ENCODE assay signal across 1 cellular context in the genomic region with DNA sequence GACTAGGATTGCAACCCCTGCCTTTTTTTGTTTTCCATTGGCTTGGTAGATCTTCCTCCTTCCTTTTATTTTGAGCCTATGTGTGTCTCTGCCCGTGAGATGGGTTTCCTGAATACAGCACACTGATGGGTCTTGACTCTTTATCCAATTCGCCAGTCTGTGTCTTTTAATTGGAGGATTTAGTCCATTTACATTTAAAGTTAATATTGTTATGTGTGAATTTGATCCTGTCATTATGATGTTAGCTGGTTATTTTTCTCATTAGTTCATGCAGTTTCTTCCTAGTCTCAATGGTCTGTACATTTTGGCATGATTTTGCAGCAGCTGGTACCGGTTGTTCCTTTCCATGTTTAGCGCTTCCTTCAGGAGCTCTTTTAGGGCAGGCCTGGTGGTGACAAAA.
A peak's percentile ranks its signal among the peaks of the same experiment; 100 is the strongest.
DNase-seq lines count a peak whose midpoint lies in the region; ATAC-seq, FAIRE-seq and TF ChIP-seq lines count a peak whose summit lies in the region.
"Not testable (repeated sequence)": the region's sequence is repeated elsewhere in the genome, so short reads cannot be mapped to it uniquely, and the experiment has no call there.

No MANE protein-coding gene starts in this region.

- H4K20me1 ChIP-seq in K562 (replicated peaks; ENCODE audit: control insufficient read depth, insufficient read depth, low read length): not testable (repeated sequence)

- TF ChIP-seq POLR2A in K562 (conservative IDR thresholded peaks at IDR 0.05): not testable (repeated sequence)

- CTCF ChIA-PET in K562 (lab: Yijun Ruan, JAX; ENCODE audit: low intra/inter-chr PET ratio): not testable (repeated sequence)

- H3K9me3 ChIP-seq in K562 (replicated peaks; ENCODE audit: control insufficient read depth, insufficient read depth, low read depth, low read length): not testable (repeated sequence)

- H3K9me1 ChIP-seq in K562 (ENCODE audit: control insufficient read depth, insufficient read depth, low read length): not testable (repeated sequence)

- FAIRE-seq in K562 (lab: Jason Lieb, UNC): not testable (repeated sequence)

- TF ChIP-seq RAD21 in K562 (CRISPR knock-in tag; conservative IDR thresholded peaks at IDR 0.05 in 1 of 2, IDR thresholded peaks at IDR 0.05 in 1 of 2): not testable (repeated sequence)

- not testable (repeated sequence) for H2AFZ ChIP-seq in K562 (ENCODE audit: low read depth, low read length)

- H3K4me3 ChIP-seq in K562: not testable (repeated sequence)

- not testable (repeated sequence) for H3K4me1 ChIP-seq in K562 (replicated peaks in 1 of 2; ENCODE audit: control insufficient read depth in 2 of 2, insufficient read depth in 2 of 2, low read length in 2 of 2)

- TF ChIP-seq EP300 in K562 (IDR thresholded peaks at IDR 0.05; ENCODE audit: low read length): not testable (repeated sequence)

- intact Hi-C loops in K562 (cut with micrococcal nuclease): not testable (repeated sequence)

- not testable (repeated sequence) for H3K27ac ChIP-seq in K562 (ENCODE audit: extremely low read depth, low read depth, low read length)

- POLR2A ChIA-PET in K562 (lab: Yijun Ruan, JAX): not testable (repeated sequence)

- in situ Hi-C loops in K562 (cut with MboI): not testable (repeated sequence)

- not testable (repeated sequence) for H3K4me2 ChIP-seq in K562 (ENCODE audit: insufficient read depth, low read length)

- not testable (repeated sequence) for DNase-seq in K562 (ENCODE audit: extremely low read depth in 1 of 4, low spot score in 3 of 4)

- H3K9ac ChIP-seq in K562 (ENCODE audit: insufficient read depth in 1 of 2, low read depth in 2 of 2, low read length in 2 of 2): not testable (repeated sequence)

- H3K79me2 ChIP-seq in K562 (ENCODE audit: control insufficient read depth, insufficient read depth, low read length): not testable (repeated sequence)

- BruUV-seq in K562 (replicated peaks; lab: Mats Ljungman, UMichigan): not testable (repeated sequence)

- not testable (repeated sequence) for H3K27me3 ChIP-seq in K562 (ENCODE audit: control insufficient read depth in 2 of 2, insufficient read depth in 2 of 2, low read length in 2 of 2)

- not testable (repeated sequence) for ATAC-seq in K562

- WGBS in K562 (ENCODE audit: insufficient coverage, low coverage, missing lambda C conversion rate): 10% methylated on average over 3 of the region's 4 CpGs

- not testable (repeated sequence) for TF ChIP-seq CTCF in K562 (IDR thresholded peaks at IDR 0.05 in 2 of 3, conservative IDR thresholded peaks at IDR 0.05 in 1 of 3; ENCODE audit: insufficient read depth in 2 of 3, low read depth in 1 of 3, low read length in 3 of 3)

- H3K36me3 ChIP-seq in K562 (ENCODE audit: control insufficient read depth, insufficient read depth, low read length): not testable (repeated sequence)

TF ChIP-seq in K562, 482 proteins besides CTCF, POLR2A, EP300 and RAD21:
- TF ChIP-seq ZNF354B (CRISPR knock-in tag; IDR thresholded peaks at IDR 0.05) (peak; percentile 63; the same call in 1 of the 2 replicates), ZNF507 (tag; conservative IDR thresholded peaks at IDR 0.05) (peak; percentile 91)
